In the genomic region with DNA sequence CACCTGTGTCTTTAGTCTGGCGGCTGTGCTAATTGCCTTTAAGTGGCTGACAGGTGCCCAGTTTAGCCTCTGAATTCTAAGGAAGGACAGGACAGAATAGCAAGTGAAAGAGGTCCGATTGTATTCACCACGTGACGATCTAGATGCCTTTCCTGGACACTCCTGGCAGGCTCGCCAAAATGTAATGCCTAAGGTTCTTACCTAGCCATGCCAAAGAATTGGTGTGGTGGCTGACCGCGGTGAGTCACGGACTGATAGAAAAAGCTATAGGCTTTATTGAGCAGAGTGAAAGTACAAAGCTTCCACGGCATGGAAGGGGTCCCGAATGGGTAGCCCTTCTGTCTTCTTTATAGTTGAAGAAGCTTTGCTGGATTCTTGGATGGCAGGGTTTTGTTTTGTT, we compare ENCODE assay signal across 22 cellular contexts. TPM values are rescaled to one million over a fixed set of nuclear protein-coding genes. Genes with fewer than 3 reads are reported as not detected.
DNase-seq lines count a peak whose midpoint lies in the region; ATAC-seq and TF ChIP-seq lines count a peak whose summit lies in the region.
"Had no signal": no experiment of that assay in that cellular context is flagged by ENCODE, and none has a peak within 500 bp of the region (broad histone marks: within the 10 kb centered on the region; RNA-seq: fewer than 3 reads in every experiment).

No MANE protein-coding gene starts in this region.

- H4K91ac ChIP-seq in mesenchymal stem cell (ENCODE audit: low read length) (no peak overlapping the region), H9 (ENCODE audit: insufficient read length, low read depth, low read length) (no peak overlapping the region)

- H2BK120ac ChIP-seq in mesenchymal stem cell (ENCODE audit: low read depth, low read length) (no peak overlapping the region), H9 (ENCODE audit: low read depth, low read length, poor library complexity, severe bottlenecking) (no peak overlapping the region)

- WGBS in mesenchymal stem cell, result 91% methylated on average over 10 of the region's 10 CpGs
- no CpG with 5 or more reads among the region's 10 CpGs for WGBS in H9 (ENCODE audit: extremely low coverage, insufficient read length, low lambda C conversion rate)

- no peaks in the 10 kb centered on the region; the same call in 1 of the 2 replicates for H3K27me3 Mint-ChIP-seq in H9 (ENCODE audit: low read depth)
- no peaks in the 10 kb centered on the region for H3K27me3 Mint-ChIP-seq in activated CD4-positive, alpha-beta T cell treated with anti-CD3 and anti-CD28 coated beads for 36 hours
- H3K27me3 Mint-ChIP-seq: activated CD8-positive, alpha-beta memory T cell treated with anti-CD3 and anti-CD28 coated beads, Interleukin-2, amount 10 ng/mL, durations not matched to agents 7 days and 5 days; activated naive CD8-positive, alpha-beta T cell treated with anti-CD3 and anti-CD28 coated beads for 36 hours had no signal

- no peaks in the 10 kb centered on the region for H3K4me1 Mint-ChIP-seq in H9
- no peaks in the 10 kb centered on the region for H3K4me1 Mint-ChIP-seq in activated CD4-positive, alpha-beta T cell treated with anti-CD3 and anti-CD28 coated beads for 36 hours
- H3K4me1 Mint-ChIP-seq: activated CD8-positive, alpha-beta memory T cell treated with anti-CD3 and anti-CD28 coated beads, Interleukin-2, amount 10 ng/mL, durations not matched to agents 7 days and 5 days; activated naive CD8-positive, alpha-beta T cell treated with anti-CD3 and anti-CD28 coated beads for 36 hours; GM23338; nephron had no signal

- no peak for TF ChIP-seq POLR2A in erythroblast (IDR thresholded peaks at IDR 0.05; ENCODE audit: low read length)

- H3K23ac ChIP-seq in mesenchymal stem cell (ENCODE audit: low read length in 2 of 2) (no peak overlapping the region), H9 (ENCODE audit: insufficient read length, low read depth, low read length) (no peak overlapping the region)

- no peaks in the 10 kb centered on the region for H3K79me1 ChIP-seq in mesenchymal stem cell (replicated peaks; ENCODE audit: low read length, poor library complexity, severe bottlenecking)
- no peaks in the 10 kb centered on the region for H3K79me1 ChIP-seq in H9 (ENCODE audit: insufficient read depth, low read depth, low read length, poor library complexity, severe bottlenecking)

- H3K36me3 Mint-ChIP-seq in H9 (ENCODE audit: insufficient read depth in 1 of 3, low read depth in 3 of 3), result no peaks in the 10 kb centered on the region
- H3K36me3 Mint-ChIP-seq in activated CD4-positive, alpha-beta T cell treated with anti-CD3 and anti-CD28 coated beads for 36 hours (ENCODE audit: low read depth), result no peaks in the 10 kb centered on the region
- H3K36me3 Mint-ChIP-seq: activated CD8-positive, alpha-beta memory T cell treated with anti-CD3 and anti-CD28 coated beads, Interleukin-2, amount 10 ng/mL, durations not matched to agents 7 days and 5 days had no signal

- H3K36me3 ChIP-seq in mesenchymal stem cell (ENCODE audit: control insufficient read depth in 1 of 2, insufficient read depth in 2 of 2, low read depth in 1 of 2, low read length in 2 of 2), result no peaks in the 10 kb centered on the region
- H3K36me3 ChIP-seq: BE2C, Peyer's patch had no signal

- H4K8ac ChIP-seq in mesenchymal stem cell (ENCODE audit: low read length), result no peak overlapping the region
- no peak overlapping the region for H4K8ac ChIP-seq in H9 (replicated peaks; ENCODE audit: insufficient read length, low read depth, low read length)

- no peak overlapping the region for H2AK5ac ChIP-seq in mesenchymal stem cell (ENCODE audit: low read length, severe bottlenecking)
- H2AK5ac ChIP-seq in H9 (ENCODE audit: insufficient read length, low read length), result no peak overlapping the region

- H3K18ac ChIP-seq in mesenchymal stem cell (ENCODE audit: low read depth in 1 of 2, low read length in 2 of 2), result no peak overlapping the region
- no peak overlapping the region for H3K18ac ChIP-seq in H9 (ENCODE audit: insufficient read length, low read depth, low read length)

- H2BK5ac ChIP-seq in mesenchymal stem cell (ENCODE audit: low read depth, low read length, poor library complexity, severe bottlenecking) (no peak overlapping the region), H9 (ENCODE audit: insufficient read length, low read length) (no peak overlapping the region)

- H3K9ac ChIP-seq in mesenchymal stem cell (ENCODE audit: low read length), result no peak overlapping the region
- no peak overlapping the region for H3K9ac ChIP-seq in H9 (ENCODE audit: extremely low read depth, insufficient read length, low read length)

- H3K4me2 ChIP-seq in mesenchymal stem cell (ENCODE audit: low read length, poor library complexity, severe bottlenecking), result no peak overlapping the region
- no peak overlapping the region for H3K4me2 ChIP-seq in H9 (ENCODE audit: insufficient read depth, insufficient read length, low read length)
- H3K4me2 ChIP-seq: GM23338 had no signal

- no peak overlapping the region for H2BK12ac ChIP-seq in mesenchymal stem cell (ENCODE audit: low read length in 2 of 2)
- no peak overlapping the region for H2BK12ac ChIP-seq in H9 (ENCODE audit: insufficient read length, low read depth, low read length)

- ATAC-seq in activated CD4-positive, alpha-beta T cell treated with anti-CD3 and anti-CD28 coated beads for 36 hours, result no peak
- ATAC-seq: activated CD8-positive, alpha-beta memory T cell treated with anti-CD3 and anti-CD28 coated beads, Interleukin-2, amount 10 ng/mL, durations not matched to agents 7 days and 5 days; foreskin keratinocyte; GM23338; stimulated activated naive CD8-positive, alpha-beta T cell treated with anti-CD3 and anti-CD28 coated beads, Interleukin-15, Interleukin-2, amounts not matched to agents 100 U/mL and 50 U/mL, for 24 hours had no signal

- no peaks in the 10 kb centered on the region for H4K20me1 ChIP-seq in H9 (ENCODE audit: control insufficient read depth, insufficient read depth, insufficient read length)

- H3K4me3 ChIP-seq in mesenchymal stem cell (ENCODE audit: insufficient read depth in 1 of 2, low read depth in 1 of 2, low read length in 2 of 2), result no peak overlapping the region
- H3K4me3 ChIP-seq: GM23338, Peyer's patch, tibial nerve had no signal

- H3K23me2 ChIP-seq in H9 (ENCODE audit: insufficient read length, low read depth, low read length, poor library complexity, severe bottlenecking), result no peaks in the 10 kb centered on the region

- H3K14ac ChIP-seq in mesenchymal stem cell (ENCODE audit: low read length in 2 of 2) (no peak overlapping the region), H9 (ENCODE audit: insufficient read depth, low read length) (no peak overlapping the region)

- no peak overlapping the region for H2AFZ ChIP-seq in mesenchymal stem cell (ENCODE audit: low read depth, low read length)
- no peak overlapping the region for H2AFZ ChIP-seq in H9 (ENCODE audit: low read length)
- H2AFZ ChIP-seq: GM23338 had no signal

- DNase-seq in NCI-H748 (lab: John Stamatoyannopoulos, UW; ENCODE audit: unreplicated experiment), result peak; percentile 59
- DNase-seq in NCI-H748 treated with DMSO at 0.1 percent for 48 hours (lab: John Stamatoyannopoulos, UW), result no peak
- peak; percentile 17 to 38 for DNase-seq in NCI-H524 (lab: John Stamatoyannopoulos, UW)
- peak; percentile 76 for DNase-seq in SW480 (ENCODE audit: low spot score)
- DNase-seq in mesenchymal stem cell, result no peak
- DNase-seq in erythroblast (lab: John Stamatoyannopoulos, UW), result no peak
- DNase-seq in H9, result no peak
- DNase-seq in activated CD4-positive, alpha-beta T cell treated with anti-CD3 and anti-CD28 coated beads for 36 hours, result no peak
- DNase-seq: activated CD8-positive, alpha-beta memory T cell treated with anti-CD3 and anti-CD28 coated beads, Interleukin-2, amount 10 ng/mL, durations not matched to agents 7 days and 5 days; activated naive CD8-positive, alpha-beta T cell treated with anti-CD3 and anti-CD28 coated beads for 36 hours; BE2C; foreskin keratinocyte; GDM1; kidney; NCI-H1694; Peyer's patch; stimulated activated CD4-positive, alpha-beta T cell treated with anti-CD3 and anti-CD28 coated beads, Interleukin-1b, Interleukin-23, amount 100 ng/mL, for 48 hours; stimulated activated naive CD8-positive, alpha-beta T cell treated with anti-CD3 and anti-CD28 coated beads, Interleukin-15, Interleukin-2, amounts not matched to agents 100 U/mL and 50 U/mL, for 24 hours; T1000 had no signal

- H3K27ac ChIP-seq in mesenchymal stem cell (ENCODE audit: low read length, poor library complexity, severe bottlenecking) (no peak overlapping the region), H9 (ENCODE audit: insufficient read length, low read depth, low read length) (no peak overlapping the region)
- H3K27ac ChIP-seq: foreskin keratinocyte, Peyer's patch, tibial nerve had no signal

- H3K9me3 Mint-ChIP-seq in H9, result no peaks in the 10 kb centered on the region
- H3K9me3 Mint-ChIP-seq in activated CD4-positive, alpha-beta T cell treated with anti-CD3 and anti-CD28 coated beads for 36 hours (ENCODE audit: low read depth), result no peaks in the 10 kb centered on the region
- H3K9me3 Mint-ChIP-seq: activated naive CD8-positive, alpha-beta T cell treated with anti-CD3 and anti-CD28 coated beads for 36 hours; GM23338; nephron had no signal

- H3K4me1 ChIP-seq in mesenchymal stem cell (ENCODE audit: control insufficient read depth, insufficient read depth, low read depth, low read length), result no peaks in the 10 kb centered on the region
- no peaks in the 10 kb centered on the region for H3K4me1 ChIP-seq in H9 (ENCODE audit: insufficient read depth, low read length)
- H3K4me1 ChIP-seq: BE2C, foreskin keratinocyte, Peyer's patch, tibial nerve had no signal

- no peak overlapping the region for H3T11ph ChIP-seq in H9 (ENCODE audit: low read length)

- no peak overlapping the region for H3K4me3 Mint-ChIP-seq in H9
- no peak overlapping the region for H3K4me3 Mint-ChIP-seq in activated CD4-positive, alpha-beta T cell treated with anti-CD3 and anti-CD28 coated beads for 36 hours
- H3K4me3 Mint-ChIP-seq: activated CD8-positive, alpha-beta memory T cell treated with anti-CD3 and anti-CD28 coated beads, Interleukin-2, amount 10 ng/mL, durations not matched to agents 7 days and 5 days; activated naive CD8-positive, alpha-beta T cell treated with anti-CD3 and anti-CD28 coated beads for 36 hours; GM23338; nephron had no signal

- intact Hi-C loops in activated CD4-positive, alpha-beta T cell treated with anti-CD3 and anti-CD28 coated beads for 36 hours (cut with DNase I, micrococcal nuclease), result no loop called here

- H3K79me2 ChIP-seq in H9 (ENCODE audit: insufficient read depth, low read length), result no peaks in the 10 kb centered on the region

- no peak overlapping the region for H3K27ac Mint-ChIP-seq in H9
- no peak overlapping the region for H3K27ac Mint-ChIP-seq in activated CD4-positive, alpha-beta T cell treated with anti-CD3 and anti-CD28 coated beads for 36 hours
- H3K27ac Mint-ChIP-seq: activated CD8-positive, alpha-beta memory T cell treated with anti-CD3 and anti-CD28 coated beads, Interleukin-2, amount 10 ng/mL, durations not matched to agents 7 days and 5 days; activated naive CD8-positive, alpha-beta T cell treated with anti-CD3 and anti-CD28 coated beads for 36 hours; GM23338; nephron had no signal

- no peak overlapping the region for H2BK20ac ChIP-seq in H9 (ENCODE audit: low read depth, low read length, poor library complexity, severe bottlenecking)

- H3K4ac ChIP-seq in mesenchymal stem cell (ENCODE audit: low read depth in 1 of 2, low read length in 2 of 2), result no peak overlapping the region
- no peak overlapping the region for H3K4ac ChIP-seq in H9 (ENCODE audit: low read depth, low read length)

- no peak overlapping the region for H4K5ac ChIP-seq in H9 (ENCODE audit: insufficient read length, low read depth, low read length)

- no peak overlapping the region for H2BK15ac ChIP-seq in mesenchymal stem cell (ENCODE audit: low read depth, poor library complexity, severe bottlenecking)
- H2BK15ac ChIP-seq in H9 (ENCODE audit: low read depth, low read length), result no peak overlapping the region

- POLR2A ChIA-PET in activated CD4-positive, alpha-beta T cell treated with anti-CD3 and anti-CD28 coated beads for 36 hours (lab: Charles Lee), result no interaction called here

- H3K9me3 ChIP-seq in mesenchymal stem cell (ENCODE audit: control insufficient read depth, low read length) (no peaks in the 10 kb centered on the region), H9 (ENCODE audit: control insufficient read depth, low read depth, low read length) (no peaks in the 10 kb centered on the region)
- H3K9me3 ChIP-seq: BE2C, Peyer's patch, tibial nerve had no signal

- H3K27me3 ChIP-seq in mesenchymal stem cell (ENCODE audit: control insufficient read depth in 1 of 2, insufficient read depth in 1 of 2, low read length in 2 of 2), result no peaks in the 10 kb centered on the region
- H3K27me3 ChIP-seq in H9 (ENCODE audit: insufficient read depth, low read length), result 0 out of 2 replicates have a peak, but pooled peaks cover 2% of the 10 kb centered on the region
- H3K27me3 ChIP-seq: BE2C, foreskin keratinocyte, Peyer's patch, tibial nerve had no signal

- no peak for TF ChIP-seq CTCF in H9 (conservative IDR thresholded peaks at IDR 0.05)

- H3K56ac ChIP-seq in H9 (ENCODE audit: insufficient read length, low read depth, low read length), result no peak overlapping the region

- CTCF ChIA-PET in activated CD4-positive, alpha-beta T cell treated with anti-CD3 and anti-CD28 coated beads for 36 hours (lab: Charles Lee), result interaction anchor here (0.5 to 2.6 kb wide), 3 partner anchors 30 to 386 kb away, joined by 3 to 9 read pairs (median 3); no protein-coding TSS in a partner anchor

RNA-seq across cellular contexts. Expression of gene ANKRD42, which starts 26.8 kb away (rescaled TPM):
- polyA plus RNA-seq in mesenchymal stem cell (2013, experiment 1 of 2), result 10.6 TPM
- 11.0 TPM for polyA plus RNA-seq in mesenchymal stem cell (2013, experiment 2 of 2)
- total RNA-seq in H9 (2021), result 4.9 and 5.1 TPM in 2 replicates
- 1 to 10 TPM; 3.1 to 4.9 TPM for total RNA-seq in activated CD4-positive, alpha-beta T cell treated with anti-CD3 and anti-CD28 coated beads for 36 hours

Comparison
In these comparisons a context has a peak if more than half of its experiments do, and no peak if none do; other contexts are left out.
1. DNase-seq: peak in NCI-H748 (single experiment), NCI-H524 (2 of 2) and SW480 (single experiment); none in NCI-H748 treated with DMSO at 0.1 percent for 48 hours (single experiment), mesenchymal stem cell (single experiment), erythroblast (0 of 2), H9 (single experiment) and activated CD4-positive, alpha-beta T cell treated with anti-CD3 and anti-CD28 coated beads for 36 hours (single experiment).